Comparison of ENCODE assay signal across 1 cellular context in genomic region chr1:236063919-236064673, GRCh38.
A peak's percentile ranks its signal among the peaks of the same experiment; 100 is the strongest.
TF ChIP-seq lines count a peak whose summit lies in the region.

No MANE protein-coding gene starts in this region.

TF ChIP-seq in HepG2, 621 proteins besides CTCF, POLR2A, EP300 and RAD21 (continued from another document and continues in another):
- TF ChIP-seq ZBTB14 (CRISPR knock-in tag; IDR thresholded peaks at IDR 0.05): 0 out of 2 replicates have a peak, but pooled peaks have one; percentile 58
- 0 out of 2 replicates have a peak, but pooled peaks have one; percentile 32 for TF ChIP-seq REXO4 (CRISPR knock-in tag; IDR thresholded peaks at IDR 0.05; ENCODE audit: borderline replicate concordance)
- peak; percentile 76 for TF ChIP-seq ZSCAN31 (CRISPR knock-in tag; IDR thresholded peaks at IDR 0.05; ENCODE audit: low read depth)
- TF ChIP-seq ZNF724P (CRISPR knock-in tag; IDR thresholded peaks at IDR 0.05; ENCODE audit: borderline replicate concordance): peak; percentile 84; the same call in 1 of the 2 replicates
- TF ChIP-seq TOPORS (CRISPR knock-in tag; IDR thresholded peaks at IDR 0.05): peak; percentile 60; the same call in 1 of the 2 replicates
- peak; percentile 98 for TF ChIP-seq ZNF709 (CRISPR knock-in tag; IDR thresholded peaks at IDR 0.05)
- TF ChIP-seq ZNF788 (CRISPR knock-in tag; IDR thresholded peaks at IDR 0.05; ENCODE audit: borderline replicate concordance): peak; percentile 94; the same call in 1 of the 2 replicates
- TF ChIP-seq ZNF407 (CRISPR knock-in tag; IDR thresholded peaks at IDR 0.05; ENCODE audit: not compliant biosample characterization): peak; percentile 88
- no peak; the same call in 1 of the 2 replicates for TF ChIP-seq SSRP1 (CRISPR knock-in tag; IDR thresholded peaks at IDR 0.05)
- no peak for TF ChIP-seq ZUFSP (CRISPR knock-in tag; IDR thresholded peaks at IDR 0.05; ENCODE audit: borderline replicate concordance)
- TF ChIP-seq ZNF460 (CRISPR knock-in tag; IDR thresholded peaks at IDR 0.05; ENCODE audit: borderline replicate concordance): no peak; the same call in 1 of the 2 replicates
- TF ChIP-seq E2F2 (CRISPR knock-in tag; IDR thresholded peaks at IDR 0.05; ENCODE audit: borderline replicate concordance): peak; percentile 36; the same call in 1 of the 2 replicates
- peak; percentile 66; the same call in 1 of the 2 replicates for TF ChIP-seq ZNF800 (CRISPR knock-in tag; IDR thresholded peaks at IDR 0.05)
- TF ChIP-seq NFYC (CRISPR knock-in tag; IDR thresholded peaks at IDR 0.05): no peak; the same call in 1 of the 2 replicates
- no peak for TF ChIP-seq ZNF253 (CRISPR knock-in tag; IDR thresholded peaks at IDR 0.05; ENCODE audit: borderline replicate concordance)
- TF ChIP-seq ZNF207 (IDR thresholded peaks at IDR 0.05; ENCODE audit: borderline replicate concordance): no peak
- no peak for TF ChIP-seq PHF5A (CRISPR knock-in tag; IDR thresholded peaks at IDR 0.05; ENCODE audit: low read depth, unreplicated experiment)
- TF ChIP-seq RARG (CRISPR knock-in tag; IDR thresholded peaks at IDR 0.05; ENCODE audit: low read depth): peak; percentile 88; the same call in 1 of the 2 replicates
- TF ChIP-seq NPAS2 (CRISPR knock-in tag; IDR thresholded peaks at IDR 0.05; ENCODE audit: borderline replicate concordance): no peak
- peak; percentile 88 for TF ChIP-seq HOXA3 (CRISPR knock-in tag; IDR thresholded peaks at IDR 0.05)
- TF ChIP-seq ZBTB46 (CRISPR knock-in tag; IDR thresholded peaks at IDR 0.05; ENCODE audit: borderline replicate concordance): no peak; the same call in 1 of the 2 replicates
- peak; percentile 76 for TF ChIP-seq DZIP1 (CRISPR knock-in tag; IDR thresholded peaks at IDR 0.05)
- peak; percentile 93; the same call in 1 of the 2 replicates for TF ChIP-seq BATF2 (CRISPR knock-in tag; IDR thresholded peaks at IDR 0.05)
- no peak for TF ChIP-seq KAT2B (IDR thresholded peaks at IDR 0.05; ENCODE audit: borderline replicate concordance, low read depth, low read length)
- peak; percentile 66; the same call in 1 of the 2 replicates for TF ChIP-seq NR2F2 (IDR thresholded peaks at IDR 0.05; ENCODE audit: borderline replicate concordance, low read depth)
- peak; percentile 64 for TF ChIP-seq ZNF777 (CRISPR knock-in tag; IDR thresholded peaks at IDR 0.05)
- TF ChIP-seq MED8 (CRISPR knock-in tag; IDR thresholded peaks at IDR 0.05; ENCODE audit: insufficient replicate concordance): peak; percentile 30
- TF ChIP-seq FOXO4 (CRISPR knock-in tag; conservative IDR thresholded peaks at IDR 0.05): no peak
- TF ChIP-seq ZNF343 (CRISPR knock-in tag; IDR thresholded peaks at IDR 0.05): peak; percentile 98
- TF ChIP-seq CENPT (CRISPR knock-in tag; IDR thresholded peaks at IDR 0.05; ENCODE audit: low read depth): no peak
- TF ChIP-seq RXRA (CRISPR knock-in tag; IDR thresholded peaks at IDR 0.05): peak; percentile 71
- peak; percentile 94 for TF ChIP-seq ZNF414 (CRISPR knock-in tag; IDR thresholded peaks at IDR 0.05)
- TF ChIP-seq CHD2 (IDR thresholded peaks at IDR 0.05; ENCODE audit: low read depth, low read length): peak; percentile 32; the same call in 1 of the 2 replicates
